In the genomic region with DNA sequence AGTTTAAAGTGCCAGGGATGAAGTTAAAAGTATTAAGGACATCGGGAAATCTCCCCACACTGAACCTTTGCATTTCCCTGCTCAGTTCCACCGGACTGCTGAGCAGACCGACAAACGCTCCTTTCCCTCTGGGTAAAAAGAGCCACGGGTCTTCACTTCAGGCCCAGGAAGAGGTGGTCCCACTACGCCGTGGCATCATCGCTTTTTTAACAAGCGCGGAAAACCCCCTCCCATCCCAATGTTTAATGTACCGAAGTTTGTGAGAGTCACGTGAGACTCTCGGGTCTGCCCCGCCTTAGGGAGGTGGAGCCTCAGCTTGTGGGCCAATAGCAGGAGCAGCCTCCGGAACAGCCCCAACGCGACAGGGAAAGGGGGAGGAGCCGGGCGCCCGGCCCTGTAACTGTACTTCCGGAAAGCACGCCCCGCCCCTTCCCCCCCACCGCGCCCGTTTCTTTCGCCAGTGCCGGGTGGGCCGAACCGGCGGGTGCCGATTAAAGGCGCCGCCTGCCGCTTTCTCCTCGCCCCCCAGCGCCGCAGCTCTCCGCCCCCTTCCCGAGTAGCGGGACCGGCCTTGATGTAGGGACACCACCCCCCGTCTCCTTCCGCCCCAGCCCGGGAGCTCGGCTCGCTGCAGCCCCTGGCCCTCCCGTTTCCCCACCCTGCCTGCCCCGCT, we compare ENCODE assay signal across 1 cellular context.
TF ChIP-seq lines count a peak whose summit lies in the region.

No MANE protein-coding gene starts in this region.

TF ChIP-seq in HEK293, 187 proteins besides CTCF, POLR2A, EP300 and RAD21 (continued from another document):
- TF ChIP-seq PATZ1 (tag by site-specific recombination; IDR thresholded peaks at IDR 0.05) (peak; percentile 97), ZNF48 (tag by site-specific recombination; IDR thresholded peaks at IDR 0.05) (no peak), ZNF138 (tag by site-specific recombination; IDR thresholded peaks at IDR 0.05; ENCODE audit: borderline replicate concordance) (no peak), KLF17 (tag by site-specific recombination; IDR thresholded peaks at IDR 0.05) (peak; percentile 70), SALL2 (tag by site-specific recombination; IDR thresholded peaks at IDR 0.05; ENCODE audit: borderline replicate concordance) (no peak), ZNF510 (tag by site-specific recombination; IDR thresholded peaks at IDR 0.05; ENCODE audit: insufficient replicate concordance) (no peak), AEBP2 (tag by site-specific recombination; IDR thresholded peaks at IDR 0.05; ENCODE audit: borderline replicate concordance) (no peak), SP2 (tag by site-specific recombination; IDR thresholded peaks at IDR 0.05) (peak; percentile 93), KLF16 (tag by site-specific recombination; IDR thresholded peaks at IDR 0.05) (peak; percentile 92), FEZF1 (tag by site-specific recombination; IDR thresholded peaks at IDR 0.05) (no peak), GLI2 (tag by site-specific recombination; IDR thresholded peaks at IDR 0.05; ENCODE audit: borderline replicate concordance, low read depth) (no peak), ZNF292 (tag by site-specific recombination; IDR thresholded peaks at IDR 0.05; ENCODE audit: borderline replicate concordance, low read depth) (no peak), ZNF16 (tag by site-specific recombination; IDR thresholded peaks at IDR 0.05; ENCODE audit: low read depth) (no peak), SP7 (tag by site-specific recombination; IDR thresholded peaks at IDR 0.05) (peak; percentile 49), ZNF202 (tag by site-specific recombination; IDR thresholded peaks at IDR 0.05; ENCODE audit: borderline replicate concordance) (no peak), TCF7L2 (IDR thresholded peaks at IDR 0.05; ENCODE audit: borderline replicate concordance, low read depth, low read length) (peak; percentile 87), ZNF174 (tag by site-specific recombination; IDR thresholded peaks at IDR 0.05) (no peak), ZFHX2 (tag by site-specific recombination; conservative IDR thresholded peaks at IDR 0.05) (0 out of 2 replicates have a peak, but pooled peaks have one; percentile 22), ZNF555 (tag by site-specific recombination; conservative IDR thresholded peaks at IDR 0.05) (no peak), HIC1 (tag by site-specific recombination; IDR thresholded peaks at IDR 0.05) (peak; percentile 92), ZNF623 (tag by site-specific recombination; IDR thresholded peaks at IDR 0.05) (no peak), BCL11B (tag by site-specific recombination; IDR thresholded peaks at IDR 0.05; ENCODE audit: low read depth) (peak; percentile 86; the same call in 1 of the 2 replicates), ZNF473 (tag by site-specific recombination; IDR thresholded peaks at IDR 0.05) (no peak), ZNF707 (tag by site-specific recombination; IDR thresholded peaks at IDR 0.05) (no peak), PRDM6 (tag by site-specific recombination; IDR thresholded peaks at IDR 0.05) (no peak)
- TF ChIP-seq, protein P1, sequence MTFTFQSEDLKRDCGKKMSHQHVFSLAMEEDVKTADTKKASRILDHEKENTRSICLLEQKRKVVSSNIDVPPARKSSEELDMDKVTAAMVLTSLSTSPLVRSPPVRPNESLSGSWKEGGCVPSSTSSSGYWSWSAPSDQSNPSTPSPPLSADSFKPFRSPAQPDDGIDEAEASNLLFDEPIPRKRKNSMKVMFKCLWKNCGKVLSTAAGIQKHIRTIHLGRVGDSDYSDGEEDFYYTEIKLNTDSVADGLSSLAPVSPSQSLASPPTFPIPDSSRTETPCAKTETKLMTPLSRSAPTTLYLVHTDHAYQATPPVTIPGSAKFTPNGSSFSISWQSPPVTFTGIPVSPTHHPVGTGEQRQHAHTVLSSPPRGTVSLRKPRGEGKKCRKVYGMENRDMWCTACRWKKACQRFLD (tag by site-specific recombination; IDR thresholded peaks at IDR 0.05), result no peak
- TF ChIP-seq, protein P2, sequence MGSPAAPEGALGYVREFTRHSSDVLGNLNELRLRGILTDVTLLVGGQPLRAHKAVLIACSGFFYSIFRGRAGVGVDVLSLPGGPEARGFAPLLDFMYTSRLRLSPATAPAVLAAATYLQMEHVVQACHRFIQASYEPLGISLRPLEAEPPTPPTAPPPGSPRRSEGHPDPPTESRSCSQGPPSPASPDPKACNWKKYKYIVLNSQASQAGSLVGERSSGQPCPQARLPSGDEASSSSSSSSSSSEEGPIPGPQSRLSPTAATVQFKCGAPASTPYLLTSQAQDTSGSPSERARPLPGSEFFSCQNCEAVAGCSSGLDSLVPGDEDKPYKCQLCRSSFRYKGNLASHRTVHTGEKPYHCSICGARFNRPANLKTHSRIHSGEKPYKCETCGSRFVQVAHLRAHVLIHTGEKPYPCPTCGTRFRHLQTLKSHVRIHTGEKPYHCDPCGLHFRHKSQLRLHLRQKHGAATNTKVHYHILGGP (tag by site-specific recombination; IDR thresholded peaks at IDR 0.05), result no peak
